In genomic region chr10:30494558-30494957, GRCh38 we compare ENCODE assay signal across 18 cellular contexts.
DNase-seq lines count a peak whose midpoint lies in the region; ATAC-seq, FAIRE-seq and TF ChIP-seq lines count a peak whose summit lies in the region.
"Had no signal": no experiment of that assay in that cellular context is flagged by ENCODE, and none has a peak within 500 bp of the region (broad histone marks: within the 10 kb centered on the region; RNA-seq: fewer than 3 reads in every experiment).

No MANE protein-coding gene starts in this region.

- DNase-seq in T-helper 1 cell (no peak), Karpas-422 (no peak), K562 (ENCODE audit: extremely low read depth in 1 of 4, low spot score in 3 of 4) (no peak), smooth muscle cell (lab: John Stamatoyannopoulos, UW; ENCODE audit: unreplicated experiment) (no peak), GM03348 (ENCODE audit: low spot score) (no peak), dedifferentiated amniotic fluid mesenchymal stem cell (ENCODE audit: extremely low spot score) (no peak), hypothalamus (lab: John Stamatoyannopoulos, UW) (no peak)
- DNase-seq: activated T-cell treated with anti-CD3 and anti-CD28 coated beads, Interleukin-2, amount 50 U/mL, for 1 hour; COR-L47; NCI-H2227 treated with DMSO at 0.1 percent for 48 hours; stimulated activated CD4-positive, alpha-beta T cell treated with anti-CD3 and anti-CD28 coated beads, Interleukin-2, amount 100 ng/mL, for 24 hours; stimulated activated CD8-positive, alpha-beta memory T cell treated with anti-CD3 and anti-CD28 coated beads, Interleukin-4, amount 100 ng/mL, for 48 hours; SW 1271 had no signal

- H3F3A ChIP-seq in smooth muscle cell (ENCODE audit: low read depth) = no peaks in the 10 kb centered on the region

- in situ Hi-C loops in K562 (cut with MboI) = no loop called here

- no peaks in the 10 kb centered on the region for H3K36me3 ChIP-seq in Karpas-422 (ENCODE audit: insufficient read depth, low read length)
- no peaks in the 10 kb centered on the region for H3K36me3 ChIP-seq in K562 (ENCODE audit: control insufficient read depth, insufficient read depth, low read length)
- H3K36me3 ChIP-seq in smooth muscle cell (ENCODE audit: low read depth) = no peaks in the 10 kb centered on the region

- peaks cover 73% of the 10 kb centered on the region for H3K4me1 Mint-ChIP-seq in T-helper 1 cell treated with Interleukin-12 subunit alpha and Interleukin-12 subunit beta and Interleukin-4 antibody, amounts not matched to agents 30 μg/mL and 1 μg/mL, for 36 hours (ENCODE audit: low read depth)

- H3K9ac ChIP-seq in Karpas-422 (ENCODE audit: low read length) (peak overlapping the region; percentile 67), K562 (ENCODE audit: insufficient read depth in 1 of 2, low read depth in 2 of 2, low read length in 2 of 2) (peak overlapping the region in 1 of 2 experiments; percentile 29; a peak in 1 of 4 replicates), smooth muscle cell (ENCODE audit: low read depth) (peak overlapping the region; percentile 62)
- H3K9ac ChIP-seq: GM23248 had no signal

- TF ChIP-seq POLR2A in K562 (conservative IDR thresholded peaks at IDR 0.05) = no peak

- H3K27ac ChIP-seq in Karpas-422 (ENCODE audit: low read length) = peak overlapping the region; percentile 93
- H3K27ac ChIP-seq in K562 (ENCODE audit: extremely low read depth, low read depth, low read length) = peak overlapping the region; percentile 60
- peak overlapping the region; percentile 93 for H3K27ac ChIP-seq in smooth muscle cell (ENCODE audit: low read depth)
- H3K27ac ChIP-seq: hepatocyte had no signal

- H3K27ac Mint-ChIP-seq in T-helper 1 cell treated with Interleukin-12 subunit alpha and Interleukin-12 subunit beta and Interleukin-4 antibody, amounts not matched to agents 30 μg/mL and 1 μg/mL, for 36 hours = peak overlapping the region; percentile 15

- no peaks in the 10 kb centered on the region for H3K9me1 ChIP-seq in K562 (ENCODE audit: control insufficient read depth, insufficient read depth, low read length)

- no peak for ATAC-seq in K562

- FAIRE-seq in K562 (lab: Jason Lieb, UNC) = no peak
- FAIRE-seq: A549 had no signal

- H3K4me2 ChIP-seq in Karpas-422 (ENCODE audit: low read depth, low read length, poor library complexity, severe bottlenecking) (peak overlapping the region; percentile 65), K562 (ENCODE audit: insufficient read depth, low read length) (peak overlapping the region; percentile 71; the same call in 1 of the 2 replicates), smooth muscle cell (no peak overlapping the region)
- H3K4me2 ChIP-seq: hepatocyte had no signal

- no peaks in the 10 kb centered on the region for H3K9me3 Mint-ChIP-seq in T-helper 1 cell treated with Interleukin-12 subunit alpha and Interleukin-12 subunit beta and Interleukin-4 antibody, amounts not matched to agents 30 μg/mL and 1 μg/mL, for 36 hours

- no TSS peak for BruUV-seq in K562 (replicated peaks; lab: Mats Ljungman, UMichigan)

- H3K9me2 ChIP-seq in Karpas-422 (replicated peaks; ENCODE audit: insufficient read depth, low read length) = no peaks in the 10 kb centered on the region

- CTCF ChIA-PET in K562 (lab: Yijun Ruan, JAX; ENCODE audit: low intra/inter-chr PET ratio) = interaction anchor here (0.5 kb wide), 1 partner anchor 100 kb away, joined by 3 read pairs; no protein-coding TSS in a partner anchor

- H3K9me3 ChIP-seq in Karpas-422 (ENCODE audit: low read length) (no peaks in the 10 kb centered on the region), K562 (replicated peaks; ENCODE audit: control insufficient read depth, insufficient read depth, low read depth, low read length) (no peaks in the 10 kb centered on the region), smooth muscle cell (replicated peaks; ENCODE audit: low read depth) (no peaks in the 10 kb centered on the region)
- H3K9me3 ChIP-seq: A549 had no signal

- no peak for TF ChIP-seq RAD21 in K562 (CRISPR knock-in tag; conservative IDR thresholded peaks at IDR 0.05 in 1 of 2, IDR thresholded peaks at IDR 0.05 in 1 of 2)

- H3K27me3 Mint-ChIP-seq in T-helper 1 cell treated with Interleukin-12 subunit alpha and Interleukin-12 subunit beta and Interleukin-4 antibody, amounts not matched to agents 30 μg/mL and 1 μg/mL, for 36 hours (ENCODE audit: low read depth) = peaks cover 2% of the 10 kb centered on the region

- H3K36me3 Mint-ChIP-seq in T-helper 1 cell treated with Interleukin-12 subunit alpha and Interleukin-12 subunit beta and Interleukin-4 antibody, amounts not matched to agents 30 μg/mL and 1 μg/mL, for 36 hours (ENCODE audit: low read depth) = peaks cover 13% of the 10 kb centered on the region

- intact Hi-C loops in K562 (cut with micrococcal nuclease) = no loop called here

- peaks cover 86% of the 10 kb centered on the region for H3K4me1 ChIP-seq in Karpas-422 (ENCODE audit: low read length)
- H3K4me1 ChIP-seq in K562 (replicated peaks in 1 of 2; ENCODE audit: control insufficient read depth in 2 of 2, insufficient read depth in 2 of 2, low read length in 2 of 2) = peaks cover 9 to 20% of the 10 kb centered on the region in 2 experiments; a peak in 3 of 5 replicates
- H3K4me1 ChIP-seq in smooth muscle cell (ENCODE audit: low read depth) = no peaks in the 10 kb centered on the region

- TF ChIP-seq CTCF in K562 (IDR thresholded peaks at IDR 0.05 in 2 of 3, conservative IDR thresholded peaks at IDR 0.05 in 1 of 3; ENCODE audit: insufficient read depth in 2 of 3, low read depth in 1 of 3, low read length in 3 of 3) (no peak), smooth muscle cell (IDR thresholded peaks at IDR 0.05; ENCODE audit: borderline replicate concordance, insufficient read depth, poor library complexity, severe bottlenecking) (no peak)

- POLR2A ChIA-PET in K562 (lab: Yijun Ruan, JAX) = interaction anchor here (1.0 to 2.3 kb wide), 3 partner anchors 9 to 58 kb away, joined by 3 to 16 read pairs (median 6); no protein-coding TSS in a partner anchor

- 38% methylated on average over 4 of the region's 4 CpGs for whole genome bisulfite sequencing in K562 (ENCODE audit: insufficient coverage, low coverage, missing lambda C conversion rate)
- 90% methylated on average over 4 of the region's 4 CpGs for WGBS in smooth muscle cell (ENCODE audit: low lambda C conversion rate)

- TF ChIP-seq EP300 in K562 (IDR thresholded peaks at IDR 0.05; ENCODE audit: low read length) = no peak

- no peak overlapping the region for H3K4me3 Mint-ChIP-seq in T-helper 1 cell treated with Interleukin-12 subunit alpha and Interleukin-12 subunit beta and Interleukin-4 antibody, amounts not matched to agents 30 μg/mL and 1 μg/mL, for 36 hours

- no peak overlapping the region for H2AFZ ChIP-seq in Karpas-422 (ENCODE audit: low read length)
- H2AFZ ChIP-seq in K562 (ENCODE audit: low read depth, low read length) = peak overlapping the region; percentile 86
- H2AFZ ChIP-seq in smooth muscle cell (ENCODE audit: low read depth) = no peak overlapping the region
- H2AFZ ChIP-seq: GM23248, hepatocyte had no signal

- peak overlapping the region; percentile 35 for H3K4me3 ChIP-seq in Karpas-422 (ENCODE audit: low read length)
- no peak overlapping the region for H3K4me3 ChIP-seq in K562
- no peak overlapping the region for H3K4me3 ChIP-seq in smooth muscle cell
- H3K4me3 ChIP-seq: A549, coronary artery, GM23248, hepatocyte had no signal

- H3K27me3 ChIP-seq in Karpas-422 (ENCODE audit: low read length) (no peaks in the 10 kb centered on the region), K562 (ENCODE audit: control insufficient read depth in 2 of 2, insufficient read depth in 2 of 2, low read length in 2 of 2) (no peaks in the 10 kb centered on the region), smooth muscle cell (ENCODE audit: low read depth) (no peaks in the 10 kb centered on the region)
- H3K27me3 ChIP-seq: hepatocyte had no signal

- H3K79me2 ChIP-seq in Karpas-422 (ENCODE audit: low read length) = no peaks in the 10 kb centered on the region
- no peaks in the 10 kb centered on the region for H3K79me2 ChIP-seq in K562 (ENCODE audit: control insufficient read depth, insufficient read depth, low read length)
- no peaks in the 10 kb centered on the region for H3K79me2 ChIP-seq in smooth muscle cell (ENCODE audit: low read depth)
- H3K79me2 ChIP-seq: hepatocyte had no signal

- H4K20me1 ChIP-seq in Karpas-422 (ENCODE audit: insufficient read depth, low read depth, low read length) = no peaks in the 10 kb centered on the region
- H4K20me1 ChIP-seq in K562 (replicated peaks; ENCODE audit: control insufficient read depth, insufficient read depth, low read length) = no peaks in the 10 kb centered on the region
- no peaks in the 10 kb centered on the region for H4K20me1 ChIP-seq in smooth muscle cell (ENCODE audit: low read depth)

TF ChIP-seq in K562, 482 proteins besides CTCF, POLR2A, EP300 and RAD21 (continues in another document):
- peak; percentile 7; the same call in 1 of the 2 replicates for TF ChIP-seq MEF2D (tag; conservative IDR thresholded peaks at IDR 0.05; ENCODE audit: low read depth)
- TF ChIP-seq ZSCAN32 (CRISPR knock-in tag; IDR thresholded peaks at IDR 0.05) = no peak
- 0 out of 2 replicates have a peak, but pooled peaks have one; percentile 24 for TF ChIP-seq SPI1 (IDR thresholded peaks at IDR 0.05; ENCODE audit: borderline replicate concordance, low read depth, low read length)
- no peak for TF ChIP-seq SRSF3 (IDR thresholded peaks at IDR 0.05; ENCODE audit: insufficient read depth, low read length)
- TF ChIP-seq ZNF512 (tag; IDR thresholded peaks at IDR 0.05) = peak; percentile 31; the same call in 1 of the 2 replicates
- no peak for TF ChIP-seq ZBTB43 (CRISPR knock-in tag; IDR thresholded peaks at IDR 0.05)
